Comparison of ENCODE assay signal across 1 cellular context in genomic region chr3:72447059-72447946, GRCh38.
A peak's percentile ranks its signal among the peaks of the same experiment; 100 is the strongest.
TF ChIP-seq lines count a peak whose summit lies in the region.

No MANE protein-coding gene starts in this region.

TF ChIP-seq in K562, 482 proteins besides CTCF, POLR2A, EP300 and RAD21 (continued from another document and continues in another):
- TF ChIP-seq XRCC3 (IDR thresholded peaks at IDR 0.05): no peak
- TF ChIP-seq SMAD2 (IDR thresholded peaks at IDR 0.05; ENCODE audit: low read depth, low read length): no peak
- no peak for TF ChIP-seq STAT6 (CRISPR knock-in tag; IDR thresholded peaks at IDR 0.05)
- TF ChIP-seq, protein P1, sequence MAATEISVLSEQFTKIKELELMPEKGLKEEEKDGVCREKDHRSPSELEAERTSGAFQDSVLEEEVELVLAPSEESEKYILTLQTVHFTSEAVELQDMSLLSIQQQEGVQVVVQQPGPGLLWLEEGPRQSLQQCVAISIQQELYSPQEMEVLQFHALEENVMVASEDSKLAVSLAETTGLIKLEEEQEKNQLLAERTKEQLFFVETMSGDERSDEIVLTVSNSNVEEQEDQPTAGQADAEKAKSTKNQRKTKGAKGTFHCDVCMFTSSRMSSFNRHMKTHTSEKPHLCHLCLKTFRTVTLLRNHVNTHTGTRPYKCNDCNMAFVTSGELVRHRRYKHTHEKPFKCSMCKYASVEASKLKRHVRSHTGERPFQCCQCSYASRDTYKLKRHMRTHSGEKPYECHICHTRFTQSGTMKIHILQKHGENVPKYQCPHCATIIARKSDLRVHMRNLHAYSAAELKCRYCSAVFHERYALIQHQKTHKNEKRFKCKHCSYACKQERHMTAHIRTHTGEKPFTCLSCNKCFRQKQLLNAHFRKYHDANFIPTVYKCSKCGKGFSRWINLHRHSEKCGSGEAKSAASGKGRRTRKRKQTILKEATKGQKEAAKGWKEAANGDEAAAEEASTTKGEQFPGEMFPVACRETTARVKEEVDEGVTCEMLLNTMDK (IDR thresholded peaks at IDR 0.05; ENCODE audit: borderline replicate concordance, insufficient read depth, low read depth, low read length, poor library complexity, severe bottlenecking): no peak
- no peak for TF ChIP-seq RFX5 (IDR thresholded peaks at IDR 0.05; ENCODE audit: low read depth, low read length)
- no peak for TF ChIP-seq C11orf30 (IDR thresholded peaks at IDR 0.05; ENCODE audit: low read depth)
- TF ChIP-seq RB1 (IDR thresholded peaks at IDR 0.05; ENCODE audit: low read depth): peak; percentile 63
- peak; percentile 63; the same call in 1 of the 2 replicates for TF ChIP-seq ZNF124 (CRISPR knock-in tag; IDR thresholded peaks at IDR 0.05)
- TF ChIP-seq, protein P2, sequence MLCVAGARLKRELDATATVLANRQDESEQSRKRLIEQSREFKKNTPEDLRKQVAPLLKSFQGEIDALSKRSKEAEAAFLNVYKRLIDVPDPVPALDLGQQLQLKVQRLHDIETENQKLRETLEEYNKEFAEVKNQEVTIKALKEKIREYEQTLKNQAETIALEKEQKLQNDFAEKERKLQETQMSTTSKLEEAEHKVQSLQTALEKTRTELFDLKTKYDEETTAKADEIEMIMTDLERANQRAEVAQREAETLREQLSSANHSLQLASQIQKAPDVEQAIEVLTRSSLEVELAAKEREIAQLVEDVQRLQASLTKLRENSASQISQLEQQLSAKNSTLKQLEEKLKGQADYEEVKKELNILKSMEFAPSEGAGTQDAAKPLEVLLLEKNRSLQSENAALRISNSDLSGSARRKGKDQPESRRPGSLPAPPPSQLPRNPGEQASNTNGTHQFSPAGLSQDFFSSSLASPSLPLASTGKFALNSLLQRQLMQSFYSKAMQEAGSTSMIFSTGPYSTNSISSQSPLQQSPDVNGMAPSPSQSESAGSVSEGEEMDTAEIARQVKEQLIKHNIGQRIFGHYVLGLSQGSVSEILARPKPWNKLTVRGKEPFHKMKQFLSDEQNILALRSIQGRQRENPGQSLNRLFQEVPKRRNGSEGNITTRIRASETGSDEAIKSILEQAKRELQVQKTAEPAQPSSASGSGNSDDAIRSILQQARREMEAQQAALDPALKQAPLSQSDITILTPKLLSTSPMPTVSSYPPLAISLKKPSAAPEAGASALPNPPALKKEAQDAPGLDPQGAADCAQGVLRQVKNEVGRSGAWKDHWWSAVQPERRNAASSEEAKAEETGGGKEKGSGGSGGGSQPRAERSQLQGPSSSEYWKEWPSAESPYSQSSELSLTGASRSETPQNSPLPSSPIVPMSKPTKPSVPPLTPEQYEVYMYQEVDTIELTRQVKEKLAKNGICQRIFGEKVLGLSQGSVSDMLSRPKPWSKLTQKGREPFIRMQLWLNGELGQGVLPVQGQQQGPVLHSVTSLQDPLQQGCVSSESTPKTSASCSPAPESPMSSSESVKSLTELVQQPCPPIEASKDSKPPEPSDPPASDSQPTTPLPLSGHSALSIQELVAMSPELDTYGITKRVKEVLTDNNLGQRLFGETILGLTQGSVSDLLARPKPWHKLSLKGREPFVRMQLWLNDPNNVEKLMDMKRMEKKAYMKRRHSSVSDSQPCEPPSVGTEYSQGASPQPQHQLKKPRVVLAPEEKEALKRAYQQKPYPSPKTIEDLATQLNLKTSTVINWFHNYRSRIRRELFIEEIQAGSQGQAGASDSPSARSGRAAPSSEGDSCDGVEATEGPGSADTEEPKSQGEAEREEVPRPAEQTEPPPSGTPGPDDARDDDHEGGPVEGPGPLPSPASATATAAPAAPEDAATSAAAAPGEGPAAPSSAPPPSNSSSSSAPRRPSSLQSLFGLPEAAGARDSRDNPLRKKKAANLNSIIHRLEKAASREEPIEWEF (CRISPR knock-in tag; IDR thresholded peaks at IDR 0.05): peak; percentile 72
- peak; percentile 73; the same call in 1 of the 2 replicates for TF ChIP-seq ZBTB17 (CRISPR knock-in tag; IDR thresholded peaks at IDR 0.05)
- peak; percentile 93 for TF ChIP-seq ZNF589 (CRISPR knock-in tag; IDR thresholded peaks at IDR 0.05; ENCODE audit: low read depth)
- no peak for TF ChIP-seq ZZZ3 (IDR thresholded peaks at IDR 0.05)
- no peak for TF ChIP-seq RBM25 (IDR thresholded peaks at IDR 0.05; ENCODE audit: low read depth, low read length, severe bottlenecking)
- 0 out of 2 replicates have a peak, but pooled peaks have one; percentile 4 for TF ChIP-seq CREM (IDR thresholded peaks at IDR 0.05; ENCODE audit: low read depth)
- 0 out of 2 replicates have a peak, but pooled peaks have one; percentile 37 for TF ChIP-seq TGIF2 (CRISPR knock-in tag; IDR thresholded peaks at IDR 0.05)
- peak; percentile 72; the same call in 1 of the 2 replicates for TF ChIP-seq KLF1 (tag; IDR thresholded peaks at IDR 0.05)
- TF ChIP-seq REST (CRISPR knock-in tag; IDR thresholded peaks at IDR 0.05; ENCODE audit: low read depth): 0 out of 2 replicates have a peak, but pooled peaks have one; percentile 56
- TF ChIP-seq, protein P3, sequence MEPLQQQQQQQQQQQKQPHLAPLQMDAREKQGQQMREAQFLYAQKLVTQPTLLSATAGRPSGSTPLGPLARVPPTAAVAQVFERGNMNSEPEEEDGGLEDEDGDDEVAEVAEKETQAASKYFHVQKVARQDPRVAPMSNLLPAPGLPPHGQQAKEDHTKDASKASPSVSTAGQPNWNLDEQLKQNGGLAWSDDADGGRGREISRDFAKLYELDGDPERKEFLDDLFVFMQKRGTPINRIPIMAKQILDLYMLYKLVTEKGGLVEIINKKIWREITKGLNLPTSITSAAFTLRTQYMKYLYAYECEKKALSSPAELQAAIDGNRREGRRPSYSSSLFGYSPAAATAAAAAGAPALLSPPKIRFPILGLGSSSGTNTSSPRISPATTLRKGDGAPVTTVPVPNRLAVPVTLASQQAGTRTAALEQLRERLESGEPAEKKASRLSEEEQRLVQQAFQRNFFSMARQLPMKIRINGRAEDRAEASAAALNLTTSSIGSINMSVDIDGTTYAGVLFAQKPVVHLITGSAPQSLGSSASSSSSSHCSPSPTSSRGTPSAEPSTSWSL (CRISPR knock-in tag; IDR thresholded peaks at IDR 0.05; ENCODE audit: borderline replicate concordance): no peak
- TF ChIP-seq CBX2 (IDR thresholded peaks at IDR 0.05; ENCODE audit: insufficient read depth, low read length, poor library complexity, severe bottlenecking): no peak
- no peak for TF ChIP-seq ZBTB33 (CRISPR knock-in tag; IDR thresholded peaks at IDR 0.05)
- TF ChIP-seq RBFOX2 (IDR thresholded peaks at IDR 0.05; ENCODE audit: low read depth, low read length): peak; percentile 72
- TF ChIP-seq NFRKB (IDR thresholded peaks at IDR 0.05; ENCODE audit: low read depth): no peak
- TF ChIP-seq GATA2 (CRISPR knock-in tag; IDR thresholded peaks at IDR 0.05): no peak
- TF ChIP-seq CREB1 (IDR thresholded peaks at IDR 0.05): no peak
- peak; percentile 51; the same call in 1 of the 2 replicates for TF ChIP-seq CREB1 (CRISPR knock-in tag; IDR thresholded peaks at IDR 0.05)
- 0 out of 2 replicates have a peak, but pooled peaks have one; percentile 31 for TF ChIP-seq HDAC2 (IDR thresholded peaks at IDR 0.05)
- TF ChIP-seq PHF8 (IDR thresholded peaks at IDR 0.05; ENCODE audit: borderline replicate concordance, low read length): peak; percentile 51; the same call in 1 of the 2 replicates
- peak; percentile 89 for TF ChIP-seq DMBX1 (CRISPR knock-in tag; IDR thresholded peaks at IDR 0.05; ENCODE audit: borderline replicate concordance)
- peak; percentile 75; the same call in 1 of the 2 replicates for TF ChIP-seq NR3C1 (CRISPR knock-in tag; IDR thresholded peaks at IDR 0.05)
- no peak for TF ChIP-seq RFX7 (CRISPR knock-in tag; IDR thresholded peaks at IDR 0.05)
- TF ChIP-seq CCNT2 (IDR thresholded peaks at IDR 0.05; ENCODE audit: borderline replicate concordance, extremely low read depth, insufficient read length, low read depth, low read length): peak; percentile 41
- TF ChIP-seq NR1H2 (CRISPR knock-in tag; IDR thresholded peaks at IDR 0.05): no peak
- TF ChIP-seq, protein P4, sequence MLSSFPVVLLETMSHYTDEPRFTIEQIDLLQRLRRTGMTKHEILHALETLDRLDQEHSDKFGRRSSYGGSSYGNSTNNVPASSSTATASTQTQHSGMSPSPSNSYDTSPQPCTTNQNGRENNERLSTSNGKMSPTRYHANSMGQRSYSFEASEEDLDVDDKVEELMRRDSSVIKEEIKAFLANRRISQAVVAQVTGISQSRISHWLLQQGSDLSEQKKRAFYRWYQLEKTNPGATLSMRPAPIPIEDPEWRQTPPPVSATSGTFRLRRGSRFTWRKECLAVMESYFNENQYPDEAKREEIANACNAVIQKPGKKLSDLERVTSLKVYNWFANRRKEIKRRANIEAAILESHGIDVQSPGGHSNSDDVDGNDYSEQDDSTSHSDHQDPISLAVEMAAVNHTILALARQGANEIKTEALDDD (IDR thresholded peaks at IDR 0.05): no peak
- TF ChIP-seq SREBF2 (CRISPR knock-in tag; IDR thresholded peaks at IDR 0.05): no peak
- TF ChIP-seq, protein P5, sequence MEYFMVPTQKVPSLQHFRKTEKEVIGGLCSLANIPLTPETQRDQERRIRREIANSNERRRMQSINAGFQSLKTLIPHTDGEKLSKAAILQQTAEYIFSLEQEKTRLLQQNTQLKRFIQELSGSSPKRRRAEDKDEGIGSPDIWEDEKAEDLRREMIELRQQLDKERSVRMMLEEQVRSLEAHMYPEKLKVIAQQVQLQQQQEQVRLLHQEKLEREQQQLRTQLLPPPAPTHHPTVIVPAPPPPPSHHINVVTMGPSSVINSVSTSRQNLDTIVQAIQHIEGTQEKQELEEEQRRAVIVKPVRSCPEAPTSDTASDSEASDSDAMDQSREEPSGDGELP (CRISPR knock-in tag; IDR thresholded peaks at IDR 0.05; ENCODE audit: borderline replicate concordance): peak; percentile 49; the same call in 1 of the 2 replicates
- TF ChIP-seq, protein P6, sequence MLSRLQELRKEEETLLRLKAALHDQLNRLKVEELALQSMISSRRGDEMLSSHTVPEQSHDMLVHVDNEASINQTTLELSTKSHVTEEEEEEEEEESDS (CRISPR knock-in tag; IDR thresholded peaks at IDR 0.05): no peak
- TF ChIP-seq ARHGAP35 (IDR thresholded peaks at IDR 0.05; ENCODE audit: partially characterized antibody): no peak
- TF ChIP-seq ZFX (CRISPR knock-in tag; IDR thresholded peaks at IDR 0.05): peak; percentile 86
- TF ChIP-seq, protein P7, sequence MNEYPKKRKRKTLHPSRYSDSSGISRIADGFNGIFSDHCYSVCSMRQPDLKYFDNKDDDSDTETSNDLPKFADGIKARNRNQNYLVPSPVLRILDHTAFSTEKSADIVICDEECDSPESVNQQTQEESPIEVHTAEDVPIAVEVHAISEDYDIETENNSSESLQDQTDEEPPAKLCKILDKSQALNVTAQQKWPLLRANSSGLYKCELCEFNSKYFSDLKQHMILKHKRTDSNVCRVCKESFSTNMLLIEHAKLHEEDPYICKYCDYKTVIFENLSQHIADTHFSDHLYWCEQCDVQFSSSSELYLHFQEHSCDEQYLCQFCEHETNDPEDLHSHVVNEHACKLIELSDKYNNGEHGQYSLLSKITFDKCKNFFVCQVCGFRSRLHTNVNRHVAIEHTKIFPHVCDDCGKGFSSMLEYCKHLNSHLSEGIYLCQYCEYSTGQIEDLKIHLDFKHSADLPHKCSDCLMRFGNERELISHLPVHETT (CRISPR knock-in tag; conservative IDR thresholded peaks at IDR 0.05 in 1 of 2, IDR thresholded peaks at IDR 0.05 in 1 of 2): peak in 1 of 2 experiments; percentile 87; a peak in 1 of 4 replicates
- peak; percentile 81 for TF ChIP-seq HNRNPLL (IDR thresholded peaks at IDR 0.05; ENCODE audit: low read depth, low read length, poor library complexity, severe bottlenecking)
- TF ChIP-seq ZNF224 (CRISPR knock-in tag; IDR thresholded peaks at IDR 0.05): peak; percentile 71; the same call in 1 of the 2 replicates
